ENCODE assay signal across 12 cellular contexts in genomic region chr6:111423960-111424846, GRCh38. TPM values are rescaled to one million over a fixed set of nuclear protein-coding genes. Genes with fewer than 3 reads are reported as not detected.
A peak's percentile ranks its signal among the peaks of the same experiment; 100 is the strongest.
DNase-seq lines count a peak whose midpoint lies in the region; ATAC-seq and TF ChIP-seq lines count a peak whose summit lies in the region.
"Had no signal": no experiment of that assay in that cellular context is flagged by ENCODE, and none has a peak within 500 bp of the region (broad histone marks: within the 10 kb centered on the region; RNA-seq: fewer than 3 reads in every experiment).

No MANE protein-coding gene starts in this region.

- DNase-seq in A673 (ENCODE audit: low spot score) (peak; percentile 33), LNCaP clone FGC (ENCODE audit: low read depth) (peak; percentile 71), astrocyte of the spinal cord (ENCODE audit: low read depth, low spot score) (peak; percentile 80), lower lobe of right lung (no peak), WTC11 (ENCODE audit: low spot score) (no peak), iPS-NIHi7 (ENCODE audit: extremely low spot score) (no peak), ascending aorta (ENCODE audit: low spot score in 2 of 2) (no peak)
- DNase-seq: activated naive CD4-positive, alpha-beta T cell treated with anti-CD3 and anti-CD28 coated beads, Interleukin-2, amount 50 U/mL, for 16 hours; Caco-2 had no signal

- POLR2A ChIA-PET in A673 (lab: Charles Lee; ENCODE audit: low non-redundant PET): no interaction called here
- POLR2A ChIA-PET in WTC11 (lab: Charles Lee): no interaction called here

- H3K4me1 ChIP-seq in A673 (ENCODE audit: insufficient read depth, low read length, poor library complexity, severe bottlenecking) (peaks cover 17% of the 10 kb centered on the region), lower lobe of right lung (peaks cover 32% of the 10 kb centered on the region), ascending aorta (peaks cover 0 to 8% of the 10 kb centered on the region in 2 donors)
- H3K4me1 ChIP-seq: Caco-2 had no signal

- peaks cover 6% of the 10 kb centered on the region for H3K4me1 Mint-ChIP-seq in WTC11

- BruUV-seq in A673 (replicated peaks; lab: Mats Ljungman, UMichigan): no TSS peak

- no peaks in the 10 kb centered on the region for H3K27me3 Mint-ChIP-seq in WTC11 (ENCODE audit: low read depth)

- H3K27me3 ChIP-seq in A673 (replicated peaks; ENCODE audit: insufficient read depth, low read depth, low read length, poor library complexity) (no peaks in the 10 kb centered on the region), lower lobe of right lung (ENCODE audit: low read depth) (no peaks in the 10 kb centered on the region), ascending aorta (no peaks in the 10 kb centered on the region)

- CTCF ChIA-PET in A673 (lab: Charles Lee): no interaction called here
- CTCF ChIA-PET in WTC11 (lab: Charles Lee): interaction anchor here (0.9 kb wide), 1 partner anchor 214 kb away, joined by 3 read pairs; no protein-coding TSS in a partner anchor

- no peak overlapping the region for H3K4me3 Mint-ChIP-seq in WTC11
- H3K4me3 Mint-ChIP-seq: mesothelial cell of epicardium had no signal

- H3K4me3 ChIP-seq in A673 (ENCODE audit: low read depth, low read length, poor library complexity, severe bottlenecking) (no peak overlapping the region), LNCaP clone FGC (ENCODE audit: low read depth, low read length) (no peak overlapping the region), astrocyte of the spinal cord (ENCODE audit: low read depth, low read length) (no peak overlapping the region), lower lobe of right lung (no peak overlapping the region), ascending aorta (no peak overlapping the region)
- H3K4me3 ChIP-seq: thoracic aorta had no signal

- ATAC-seq in lower lobe of right lung (peak; percentile 64 to 78), WTC11 (no peak; the same call in 1 of the 2 replicates), GM21367 (IDR thresholded peaks at IDR 0.05; ENCODE audit: unreplicated experiment) (no peak)

- intact Hi-C loops in A673 (cut with micrococcal nuclease; ENCODE audit: unreplicated experiment): no loop called here
- intact Hi-C loops in lower lobe of right lung (cut with DNase I): no loop called here
- intact Hi-C loops in ascending aorta (cut with DNase I): no loop called here

- no peak overlapping the region; the same call in 1 of the 2 replicates for H3K27ac Mint-ChIP-seq in WTC11
- H3K27ac Mint-ChIP-seq: mesothelial cell of epicardium had no signal

- H3K9me3 Mint-ChIP-seq in WTC11: peaks cover 12% of the 10 kb centered on the region

- H3K36me3 ChIP-seq in A673 (ENCODE audit: insufficient read depth, low read length, poor library complexity, severe bottlenecking): no peaks in the 10 kb centered on the region
- no peaks in the 10 kb centered on the region for H3K36me3 ChIP-seq in lower lobe of right lung
- peaks cover 0 to 2% of the 10 kb centered on the region in 2 donors for H3K36me3 ChIP-seq in ascending aorta
- H3K36me3 ChIP-seq: thoracic aorta had no signal

- peaks cover 17% of the 10 kb centered on the region for H3K9me3 ChIP-seq in A673 (ENCODE audit: low read depth, low read length, poor library complexity, severe bottlenecking)
- H3K9me3 ChIP-seq in lower lobe of right lung: peaks cover 6% of the 10 kb centered on the region
- peaks cover 0 to 19% of the 10 kb centered on the region in 2 donors for H3K9me3 ChIP-seq in ascending aorta

- no peak for TF ChIP-seq CTCF in A673 (conservative IDR thresholded peaks at IDR 0.05; ENCODE audit: low read depth, low read length)
- TF ChIP-seq CTCF in LNCaP clone FGC (IDR thresholded peaks at IDR 0.05; ENCODE audit: control insufficient read depth, extremely low read depth, insufficient read depth): no peak
- TF ChIP-seq CTCF in astrocyte of the spinal cord (IDR thresholded peaks at IDR 0.05; ENCODE audit: low read depth, low read length): no peak
- no peak for TF ChIP-seq CTCF in lower lobe of right lung (IDR thresholded peaks at IDR 0.05)
- no peak for TF ChIP-seq CTCF in WTC11 (IDR thresholded peaks at IDR 0.05)
- no peak for TF ChIP-seq CTCF in ascending aorta (IDR thresholded peaks at IDR 0.05)

- peaks cover 3% of the 10 kb centered on the region for H3K36me3 Mint-ChIP-seq in WTC11

- H3K27ac ChIP-seq in A673 (ENCODE audit: low read depth, low read length, poor library complexity, severe bottlenecking) (no peak overlapping the region), lower lobe of right lung (no peak overlapping the region), ascending aorta (no peak overlapping the region)
- H3K27ac ChIP-seq: thoracic aorta had no signal

- in situ Hi-C loops in astrocyte of the spinal cord (cut with HindIII; ENCODE audit: low sequenced_read_pairs): no loop called here

TF ChIP-seq in WTC11, 78 proteins besides CTCF, POLR2A, EP300 and RAD21 (continues in another document):
- TF ChIP-seq ATF6 (CRISPR knock-in tag; IDR thresholded peaks at IDR 0.05) (no peak), MLX (CRISPR knock-in tag; IDR thresholded peaks at IDR 0.05) (no peak), E2F5 (CRISPR knock-in tag; IDR thresholded peaks at IDR 0.05) (no peak), GTF2I (CRISPR knock-in tag; conservative IDR thresholded peaks at IDR 0.05) (no peak), EMX1 (CRISPR knock-in tag; IDR thresholded peaks at IDR 0.05) (no peak), ZSCAN18 (CRISPR knock-in tag; IDR thresholded peaks at IDR 0.05) (no peak), NFYB (CRISPR knock-in tag; conservative IDR thresholded peaks at IDR 0.05; ENCODE audit: low read depth) (no peak), NR3C1 (CRISPR knock-in tag; conservative IDR thresholded peaks at IDR 0.05; ENCODE audit: low read depth) (no peak), RORB (CRISPR knock-in tag; IDR thresholded peaks at IDR 0.05) (no peak), TEAD1 (CRISPR knock-in tag; IDR thresholded peaks at IDR 0.05) (no peak), STAT6 (CRISPR knock-in tag; conservative IDR thresholded peaks at IDR 0.05; ENCODE audit: low read depth) (no peak)

RNA-seq across cellular contexts. Expression of gene REV3L, which starts 58.8 kb away (rescaled TPM):
- total RNA-seq in A673 (2021): 24.0 and 25.3 TPM in 2 replicates
- total RNA-seq in lower lobe of right lung: 30.3 TPM
- total RNA-seq in WTC11 (2021): 5.0 to 5.7 TPM (median 5.2 TPM) in 3 replicates
- total RNA-seq in ascending aorta: 91.5 TPM

Comparison
In these comparisons a context has a peak if more than half of its experiments do, and no peak if none do; other contexts are left out.
1. DNase-seq: peak in A673 (single experiment), LNCaP clone FGC (single experiment) and astrocyte of the spinal cord (single experiment); none in lower lobe of right lung (single experiment), WTC11 (single experiment), iPS-NIHi7 (single experiment) and ascending aorta (0 of 2).
2. ATAC-seq: peak in lower lobe of right lung (2 of 2); none in WTC11 (single experiment) and GM21367 (single experiment).